ENCODE assay signal across 16 cellular contexts in genomic region chr4:145083891-145084640, GRCh38. TPM values are rescaled to one million over a fixed set of nuclear protein-coding genes. Genes with fewer than 3 reads are reported as not detected.
DNase-seq lines count a peak whose midpoint lies in the region; ATAC-seq, FAIRE-seq and TF ChIP-seq lines count a peak whose summit lies in the region.
"Had no signal": no experiment of that assay in that cellular context is flagged by ENCODE, and none has a peak within 500 bp of the region (broad histone marks: within the 10 kb centered on the region; RNA-seq: fewer than 3 reads in every experiment).

No MANE protein-coding gene starts in this region.

- no peak for ATAC-seq in heart right ventricle

- TF ChIP-seq POLR2A in H1 (IDR thresholded peaks at IDR 0.05; ENCODE audit: control extremely low read depth in 1 of 2, low read depth in 2 of 2, low read length in 2 of 2): no peak

- peaks cover 0 to 4% of the 10 kb centered on the region in 2 experiments for H4K20me1 ChIP-seq in H1 (replicated peaks in 1 of 2; ENCODE audit: control insufficient read depth in 1 of 2, insufficient read depth in 2 of 2, low read length in 2 of 2)
- no peaks in the 10 kb centered on the region for H4K20me1 ChIP-seq in Karpas-422 (ENCODE audit: insufficient read depth, low read depth, low read length)

- H3K79me1 ChIP-seq in H1 (ENCODE audit: low read depth, low read length) (no peaks in the 10 kb centered on the region), trophoblast cell (ENCODE audit: low read length) (peaks cover 1% of the 10 kb centered on the region)

- H3K27ac Mint-ChIP-seq in activated CD4-positive, alpha-beta memory T cell treated with anti-CD3 and anti-CD28 coated beads for 36 hours: no peak overlapping the region
- no peak overlapping the region for H3K27ac Mint-ChIP-seq in activated CD4-positive, alpha-beta memory T cell treated with anti-CD3 and anti-CD28 coated beads, Interleukin-2, amount 10 ng/mL, durations not matched to agents 7 days and 5 days
- H3K27ac Mint-ChIP-seq: IgD-negative memory B cell had no signal

- WGBS in H1 (ENCODE audit: extremely low coverage in 1 of 2, insufficient coverage in 1 of 2, insufficient read length in 1 of 2, insufficient replicate concordance in 2 of 2, low coverage in 1 of 2, low lambda C conversion rate in 2 of 2, missing lambda C conversion rate in 1 of 2), 2 experiments: 84% methylated on average over 1 of the region's 1 CpG; no CpG with 5 or more reads in 1 of the 2 experiments
- no CpG with 5 or more reads among the region's 1 CpG for WGBS in trophoblast cell (ENCODE audit: extremely low coverage, insufficient coverage, insufficient read length)
- WGBS in heart right ventricle, 2 donors: 95 to 96% methylated on average over 1 of the region's 1 CpG

- peaks cover 0 to 11% (median 3%) of the 10 kb centered on the region in 4 experiments; a peak in 3 of 8 replicates for H3K36me3 ChIP-seq in H1 (ENCODE audit: control insufficient read depth in 2 of 4, insufficient read depth in 4 of 4, low read length in 3 of 4)
- peaks cover 6% of the 10 kb centered on the region in 2 experiments for H3K36me3 ChIP-seq in trophoblast cell (ENCODE audit: control insufficient read depth in 1 of 2, insufficient read depth in 2 of 2, low read length in 2 of 2)
- peaks cover 51% of the 10 kb centered on the region for H3K36me3 ChIP-seq in Karpas-422 (ENCODE audit: insufficient read depth, low read length)
- no peaks in the 10 kb centered on the region for H3K36me3 ChIP-seq in right atrium auricular region
- H3K36me3 ChIP-seq in heart right ventricle: peaks cover 0 to 80% (median 10%) of the 10 kb centered on the region in 9 donors

- intact Hi-C loops in activated CD4-positive, alpha-beta memory T cell treated with anti-CD3 and anti-CD28 coated beads for 36 hours (cut with micrococcal nuclease): no loop called here
- intact Hi-C loops in heart right ventricle (cut with DNase I): no loop called here

- H3K4ac ChIP-seq in H1 (replicated peaks; ENCODE audit: insufficient read length, low read depth, low read length) (no peak overlapping the region), trophoblast cell (ENCODE audit: low read depth, low read length) (no peak overlapping the region)

- CTCF ChIA-PET in activated CD4-positive, alpha-beta memory T cell treated with anti-CD3 and anti-CD28 coated beads for 36 hours (lab: Charles Lee): interaction anchor here (1.1 to 1.3 kb wide), 2 partner anchors 103 to 293 kb away, joined by 3 read pairs; no protein-coding TSS in a partner anchor
- CTCF ChIA-PET in activated CD4-positive, alpha-beta memory T cell treated with anti-CD3 and anti-CD28 coated beads, Interleukin-2, amount 10 ng/mL, durations not matched to agents 7 days and 5 days (lab: Charles Lee): no interaction called here
- CTCF ChIA-PET in H1 (lab: Charles Lee; ENCODE audit: partially characterized antibody): interaction anchor here (0.6 to 1.5 kb wide), 4 partner anchors 121 to 1525 kb away, joined by 3 to 4 read pairs (median 3); no protein-coding TSS in a partner anchor

- no peak overlapping the region for H4K5ac ChIP-seq in H1 (ENCODE audit: insufficient read length, low read depth, low read length)

- H2BK5ac ChIP-seq in H1 (ENCODE audit: low read depth, low read length) (no peak overlapping the region), trophoblast cell (ENCODE audit: low read depth, low read length, poor library complexity) (no peak overlapping the region)

- H3K27me3 ChIP-seq in H1 (replicated peaks in 1 of 4; ENCODE audit: control insufficient read depth in 3 of 4, extremely low read depth in 1 of 4, insufficient read depth in 3 of 4, low read length in 3 of 4) (no peaks in the 10 kb centered on the region), trophoblast cell (ENCODE audit: insufficient read depth, low read length) (no peaks in the 10 kb centered on the region), Karpas-422 (ENCODE audit: low read length) (no peaks in the 10 kb centered on the region), right atrium auricular region (no peaks in the 10 kb centered on the region), heart right ventricle (no peaks in the 10 kb centered on the region)

- peaks cover 14% of the 10 kb centered on the region for H3K4me1 Mint-ChIP-seq in activated CD4-positive, alpha-beta memory T cell treated with anti-CD3 and anti-CD28 coated beads for 36 hours (ENCODE audit: low read depth)
- H3K4me1 Mint-ChIP-seq in activated CD4-positive, alpha-beta memory T cell treated with anti-CD3 and anti-CD28 coated beads, Interleukin-2, amount 10 ng/mL, durations not matched to agents 7 days and 5 days: peaks cover 11% of the 10 kb centered on the region

- no peak for TF ChIP-seq RAD21 in H1 (IDR thresholded peaks at IDR 0.05 in 1 of 2, conservative IDR thresholded peaks at IDR 0.05 in 1 of 2; ENCODE audit: low read depth in 2 of 2, low read length in 2 of 2)

- no peak for FAIRE-seq in H1 (lab: Jason Lieb, UNC)
- FAIRE-seq: A204.1, colon, endothelial cell of umbilical vein, kidney had no signal

- H3K36me3 Mint-ChIP-seq in activated CD4-positive, alpha-beta memory T cell treated with anti-CD3 and anti-CD28 coated beads for 36 hours: peaks cover 31% of the 10 kb centered on the region
- H3K36me3 Mint-ChIP-seq in activated CD4-positive, alpha-beta memory T cell treated with anti-CD3 and anti-CD28 coated beads, Interleukin-2, amount 10 ng/mL, durations not matched to agents 7 days and 5 days (ENCODE audit: low read depth): peaks cover 43% of the 10 kb centered on the region

- no peak overlapping the region for H2BK20ac ChIP-seq in H1 (ENCODE audit: low read length)

- H3K4me3 ChIP-seq in H1 (ENCODE audit: extremely low read depth in 1 of 4, insufficient read depth in 2 of 4, low read depth in 3 of 4, low read length in 4 of 4) (no peak overlapping the region), trophoblast cell (ENCODE audit: low read depth, low read length) (no peak overlapping the region), Karpas-422 (ENCODE audit: low read length) (no peak overlapping the region), right atrium auricular region (no peak overlapping the region), heart right ventricle (no peak overlapping the region)

- H4K8ac ChIP-seq in H1 (ENCODE audit: extremely low read depth, insufficient read depth, low read length) (no peak overlapping the region), trophoblast cell (ENCODE audit: low read depth, low read length) (no peak overlapping the region)

- H3K9me3 Mint-ChIP-seq in activated CD4-positive, alpha-beta memory T cell treated with anti-CD3 and anti-CD28 coated beads for 36 hours: no peaks in the 10 kb centered on the region
- H3K9me3 Mint-ChIP-seq in activated CD4-positive, alpha-beta memory T cell treated with anti-CD3 and anti-CD28 coated beads, Interleukin-2, amount 10 ng/mL, durations not matched to agents 7 days and 5 days: no peaks in the 10 kb centered on the region
- H3K9me3 Mint-ChIP-seq: IgD-negative memory B cell had no signal

- H3K27ac ChIP-seq in H1 (ENCODE audit: low read depth, low read length): no peak overlapping the region
- no peak overlapping the region for H3K27ac ChIP-seq in trophoblast cell (ENCODE audit: low read depth, low read length)
- no peak overlapping the region for H3K27ac ChIP-seq in Karpas-422 (ENCODE audit: low read length)
- H3K27ac ChIP-seq in right atrium auricular region: no peak overlapping the region
- no peak overlapping the region for H3K27ac ChIP-seq in heart right ventricle

- TF ChIP-seq CTCF in H1 (IDR thresholded peaks at IDR 0.05; ENCODE audit: control extremely low read depth in 1 of 3, insufficient read depth in 1 of 3, low read depth in 1 of 3, low read length in 3 of 3): no peak
- no peak for TF ChIP-seq CTCF in right atrium auricular region (IDR thresholded peaks at IDR 0.05)
- TF ChIP-seq CTCF in heart right ventricle (IDR thresholded peaks at IDR 0.05): no peak

- H3K14ac ChIP-seq in H1 (ENCODE audit: insufficient read length) (no peak overlapping the region), trophoblast cell (ENCODE audit: low read length) (no peak overlapping the region)

- no peak overlapping the region for H4K12ac ChIP-seq in trophoblast cell (ENCODE audit: low read depth, low read length)

- TF ChIP-seq EP300 in H1 (IDR thresholded peaks at IDR 0.05; ENCODE audit: borderline replicate concordance in 1 of 2, low read depth in 2 of 2, low read length in 2 of 2): no peak

- H2AFZ ChIP-seq in H1 (ENCODE audit: low read length) (no peak overlapping the region), trophoblast cell (ENCODE audit: insufficient read depth, low read length, poor library complexity) (no peak overlapping the region), Karpas-422 (ENCODE audit: low read length) (no peak overlapping the region)

- no peak overlapping the region for H4K91ac ChIP-seq in H1 (replicated peaks; ENCODE audit: insufficient read length, low read length)
- H4K91ac ChIP-seq in trophoblast cell (ENCODE audit: low read depth, low read length): no peak overlapping the region

- H2BK120ac ChIP-seq in H1 (replicated peaks; ENCODE audit: low read depth, low read length) (no peak overlapping the region), trophoblast cell (ENCODE audit: insufficient read depth, low read length, poor library complexity) (no peak overlapping the region)

- H3K27me3 Mint-ChIP-seq in activated CD4-positive, alpha-beta memory T cell treated with anti-CD3 and anti-CD28 coated beads for 36 hours: no peaks in the 10 kb centered on the region
- no peaks in the 10 kb centered on the region for H3K27me3 Mint-ChIP-seq in activated CD4-positive, alpha-beta memory T cell treated with anti-CD3 and anti-CD28 coated beads, Interleukin-2, amount 10 ng/mL, durations not matched to agents 7 days and 5 days
- H3K27me3 Mint-ChIP-seq: IgD-negative memory B cell had no signal

- peak; percentile 31 for DNase-seq in activated CD4-positive, alpha-beta memory T cell treated with anti-CD3 and anti-CD28 coated beads for 36 hours
- DNase-seq in activated CD4-positive, alpha-beta memory T cell treated with anti-CD3 and anti-CD28 coated beads, Interleukin-2, amount 10 ng/mL, durations not matched to agents 7 days and 5 days: no peak
- DNase-seq in SW480 (ENCODE audit: low spot score): peak; percentile 67
- DNase-seq in H1 (ENCODE audit: low read depth in 1 of 2, low spot score in 2 of 2): no peak
- peak; percentile 81 to 84 for DNase-seq in trophoblast cell
- DNase-seq in Karpas-422: no peak
- no peak for DNase-seq in right atrium auricular region (ENCODE audit: low spot score)
- no peak for DNase-seq in heart right ventricle
- DNase-seq: glutamatergic neuron, H7, kidney, occipital lobe had no signal

- H3K18ac ChIP-seq in H1 (ENCODE audit: extremely low read depth, low read length) (no peak overlapping the region), trophoblast cell (ENCODE audit: low read length) (no peak overlapping the region)

- POLR2A ChIA-PET in activated CD4-positive, alpha-beta memory T cell treated with anti-CD3 and anti-CD28 coated beads for 36 hours (lab: Charles Lee): no interaction called here
- POLR2A ChIA-PET in activated CD4-positive, alpha-beta memory T cell treated with anti-CD3 and anti-CD28 coated beads, Interleukin-2, amount 10 ng/mL, durations not matched to agents 7 days and 5 days (lab: Charles Lee): interaction anchor here (0.6 to 2.4 kb wide), 2 partner anchors 14 to 98 kb away, joined by 4 to 9 read pairs; partner anchors contain the start of genes ABCE1 and ANAPC10
- POLR2A ChIA-PET in H1 (lab: Charles Lee; ENCODE audit: partially characterized antibody): interaction anchor here (0.8 kb wide), 1 partner anchor 14 kb away, joined by 3 read pairs; the partner anchor contains the start of genes ABCE1 and ANAPC10

- no peak overlapping the region for H2BK12ac ChIP-seq in H1 (ENCODE audit: low read depth, low read length)
- no peak overlapping the region for H2BK12ac ChIP-seq in trophoblast cell (ENCODE audit: low read length)

- H3K4me1 ChIP-seq in H1 (replicated peaks in 1 of 4; ENCODE audit: control insufficient read depth in 3 of 4, insufficient read depth in 4 of 4, low read length in 3 of 4) (no peaks in the 10 kb centered on the region), trophoblast cell (ENCODE audit: control insufficient read depth in 1 of 2, insufficient read depth in 2 of 2, low read length in 2 of 2) (peaks cover 0 to 2% of the 10 kb centered on the region in 2 experiments), Karpas-422 (ENCODE audit: low read length) (no peaks in the 10 kb centered on the region), right atrium auricular region (no peaks in the 10 kb centered on the region), heart right ventricle (peaks cover 0 to 13% (median 0%) of the 10 kb centered on the region in 9 donors)

- H2AK5ac ChIP-seq in H1 (ENCODE audit: low read depth, low read length) (no peak overlapping the region), trophoblast cell (ENCODE audit: low read length) (no peak overlapping the region)

- no peak overlapping the region for H3K56ac ChIP-seq in H1 (replicated peaks; ENCODE audit: insufficient read length, low read depth, low read length)

- no peaks in the 10 kb centered on the region for H3K9me2 ChIP-seq in Karpas-422 (replicated peaks; ENCODE audit: insufficient read depth, low read length)

- H3K23ac ChIP-seq in H1 (ENCODE audit: insufficient read length): no peak overlapping the region
- H3K23ac ChIP-seq in trophoblast cell (ENCODE audit: low read length): no peak overlapping the region

- H3K23me2 ChIP-seq in H1 (ENCODE audit: low read depth, low read length): no peaks in the 10 kb centered on the region

- no peak overlapping the region for H3K9ac ChIP-seq in H1 (replicated peaks in 1 of 4; ENCODE audit: extremely low read depth in 1 of 4, low read depth in 3 of 4, low read length in 3 of 4)
- H3K9ac ChIP-seq in trophoblast cell (ENCODE audit: low read length): no peak overlapping the region
- H3K9ac ChIP-seq in Karpas-422 (ENCODE audit: low read length): no peak overlapping the region

- H3K4me2 ChIP-seq in H1 (ENCODE audit: insufficient read depth in 1 of 2, low read depth in 2 of 2, low read length in 2 of 2) (no peak overlapping the region), trophoblast cell (ENCODE audit: low read length) (no peak overlapping the region), Karpas-422 (ENCODE audit: low read depth, low read length, poor library complexity, severe bottlenecking) (no peak overlapping the region)

- H3K4me3 Mint-ChIP-seq in activated CD4-positive, alpha-beta memory T cell treated with anti-CD3 and anti-CD28 coated beads for 36 hours: no peak overlapping the region
- no peak overlapping the region for H3K4me3 Mint-ChIP-seq in activated CD4-positive, alpha-beta memory T cell treated with anti-CD3 and anti-CD28 coated beads, Interleukin-2, amount 10 ng/mL, durations not matched to agents 7 days and 5 days
- H3K4me3 Mint-ChIP-seq: IgD-negative memory B cell had no signal

- H3K9me3 ChIP-seq in H1 (ENCODE audit: insufficient read depth in 2 of 2, low read depth in 1 of 2, low read length in 1 of 2) (no peaks in the 10 kb centered on the region), trophoblast cell (ENCODE audit: insufficient read depth, low read depth, low read length) (no peaks in the 10 kb centered on the region), Karpas-422 (ENCODE audit: low read length) (no peaks in the 10 kb centered on the region), right atrium auricular region (no peaks in the 10 kb centered on the region), heart right ventricle (no peaks in the 10 kb centered on the region)

- no peak overlapping the region for H2BK15ac ChIP-seq in H1 (ENCODE audit: low read length)

- H3K79me2 ChIP-seq in H1 (ENCODE audit: control insufficient read depth in 1 of 2, insufficient read depth in 2 of 2, low read length in 2 of 2): peaks cover 0 to 15% of the 10 kb centered on the region in 2 experiments; a peak in 3 of 4 replicates
- no peaks in the 10 kb centered on the region for H3K79me2 ChIP-seq in trophoblast cell (ENCODE audit: control insufficient read depth, insufficient read depth, low read length, poor library complexity)
- H3K79me2 ChIP-seq in Karpas-422 (ENCODE audit: low read length): peaks cover 86% of the 10 kb centered on the region

RNA-seq across cellular contexts. Expression of gene ANAPC10, which starts 13.9 kb away (rescaled TPM):
- 10 to 100 TPM; 28.2 to 28.3 TPM for total RNA-seq in activated CD4-positive, alpha-beta memory T cell treated with anti-CD3 and anti-CD28 coated beads for 36 hours
- total RNA-seq in activated CD4-positive, alpha-beta memory T cell treated with anti-CD3 and anti-CD28 coated beads, Interleukin-2, amount 10 ng/mL, durations not matched to agents 7 days and 5 days: 10 to 100 TPM; 22.4 to 28.4 TPM
- total RNA-seq in H1 (2021; fragmentation: NEBNext Ultra II Directional; extraction: Animal tissue kit (Norgen Biotek cat#: 25700)): 21.6 and 23.3 TPM in 2 replicates
- 8.8 and 17.6 TPM in 2 replicates for polyA plus RNA-seq in H1 (2011; rRNA removed)
- polyA plus RNA-seq in H1 (2011; cell fraction: cytosol; rRNA removed): 18.0 TPM
- polyA plus RNA-seq in H1 (2011; cell fraction: nucleus; rRNA removed): 8.6 TPM
- polyA plus RNA-seq in H1 (2012, experiment 1 of 2): 12.4 to 14.6 TPM (median 13.8 TPM) in 4 replicates
- 17.2 TPM for polyA plus RNA-seq in H1 (2012, experiment 2 of 2)
- polyA plus RNA-seq in H1 (2013, experiment 1 of 2): 15.1 TPM
- polyA plus RNA-seq in H1 (2013, experiment 2 of 2): 14.1 TPM
- polyA minus RNA-seq in H1 (2011; rRNA and poly(A)+ RNA removed): 23.2 and 24.5 TPM in 2 replicates
- polyA minus RNA-seq in H1 (2011; cell fraction: cytosol; rRNA and poly(A)+ RNA removed): 5.9 TPM
- 57.7 TPM for polyA minus RNA-seq in H1 (2011; cell fraction: nucleus; rRNA and poly(A)+ RNA removed)
- polyA plus RNA-seq in trophoblast cell (2013): 13.8 and 14.1 TPM in 2 replicates
- total RNA-seq in Karpas-422 (2014; rRNA removed; shearing (Covaris generic); ENCODE audit: low replicate concordance): 62.7 and 75.3 TPM in 2 replicates
- 10 to 100 TPM; 15.4 to 20.3 TPM for total RNA-seq in right atrium auricular region
- 10 to 100 TPM; 10.3 to 23.0 (median 15.3) TPM for total RNA-seq in heart right ventricle
- 10 to 100 TPM; 13.8 to 14.3 TPM for polyA plus RNA-seq in heart right ventricle

RNA-seq across cellular contexts. Expression of gene ABCE1, which starts 14.0 kb away (rescaled TPM):
- 100 to 1,000 TPM; 138 to 145 TPM for total RNA-seq in activated CD4-positive, alpha-beta memory T cell treated with anti-CD3 and anti-CD28 coated beads for 36 hours
- total RNA-seq in activated CD4-positive, alpha-beta memory T cell treated with anti-CD3 and anti-CD28 coated beads, Interleukin-2, amount 10 ng/mL, durations not matched to agents 7 days and 5 days: 10 to 100 TPM; 60.6 to 63.3 TPM
- 125 and 126 TPM in 2 replicates for total RNA-seq in H1 (2021; fragmentation: NEBNext Ultra II Directional; extraction: Animal tissue kit (Norgen Biotek cat#: 25700))
- polyA plus RNA-seq in H1 (2011; rRNA removed): 36.5 and 43.7 TPM in 2 replicates
- 63.2 TPM for polyA plus RNA-seq in H1 (2011; cell fraction: cytosol; rRNA removed)
- polyA plus RNA-seq in H1 (2011; cell fraction: nucleus; rRNA removed): 61.0 TPM
- 81.6 to 143 TPM (median 113 TPM) in 4 replicates for polyA plus RNA-seq in H1 (2012, experiment 1 of 2)
- polyA plus RNA-seq in H1 (2012, experiment 2 of 2): 4.4 TPM
- 76.2 TPM for polyA plus RNA-seq in H1 (2013, experiment 1 of 2)
- 75.1 TPM for polyA plus RNA-seq in H1 (2013, experiment 2 of 2)
- 189 and 249 TPM in 2 replicates for polyA minus RNA-seq in H1 (2011; rRNA and poly(A)+ RNA removed)
- polyA minus RNA-seq in H1 (2011; cell fraction: cytosol; rRNA and poly(A)+ RNA removed): 66.3 TPM
- 109 TPM for polyA minus RNA-seq in H1 (2011; cell fraction: nucleus; rRNA and poly(A)+ RNA removed)
- polyA plus RNA-seq in trophoblast cell (2013): 49.1 TPM in 2 replicates
- total RNA-seq in Karpas-422 (2014; rRNA removed; shearing (Covaris generic); ENCODE audit: low replicate concordance): 117 and 237 TPM in 2 replicates
- total RNA-seq in right atrium auricular region: 10 to 100 TPM; 36.2 to 43.9 TPM
- total RNA-seq in heart right ventricle: 10 to 100 TPM; 26.0 to 49.0 (median 33.7) TPM
- polyA plus RNA-seq in heart right ventricle: 10 to 100 TPM; 14.6 to 25.0 TPM

Comparison
In these comparisons a context has a peak if more than half of its experiments do, and no peak if none do; other contexts are left out.
1. DNase-seq: peak in activated CD4-positive, alpha-beta memory T cell treated with anti-CD3 and anti-CD28 coated beads for 36 hours (single experiment), SW480 (single experiment) and trophoblast cell (2 of 2); none in activated CD4-positive, alpha-beta memory T cell treated with anti-CD3 and anti-CD28 coated beads, Interleukin-2, amount 10 ng/mL, durations not matched to agents 7 days and 5 days (single experiment), H1 (0 of 2), Karpas-422 (single experiment), right atrium auricular region (single experiment) and heart right ventricle (0 of 2).